Comparison of ENCODE assay signal across 13 cellular contexts in the genomic region with DNA sequence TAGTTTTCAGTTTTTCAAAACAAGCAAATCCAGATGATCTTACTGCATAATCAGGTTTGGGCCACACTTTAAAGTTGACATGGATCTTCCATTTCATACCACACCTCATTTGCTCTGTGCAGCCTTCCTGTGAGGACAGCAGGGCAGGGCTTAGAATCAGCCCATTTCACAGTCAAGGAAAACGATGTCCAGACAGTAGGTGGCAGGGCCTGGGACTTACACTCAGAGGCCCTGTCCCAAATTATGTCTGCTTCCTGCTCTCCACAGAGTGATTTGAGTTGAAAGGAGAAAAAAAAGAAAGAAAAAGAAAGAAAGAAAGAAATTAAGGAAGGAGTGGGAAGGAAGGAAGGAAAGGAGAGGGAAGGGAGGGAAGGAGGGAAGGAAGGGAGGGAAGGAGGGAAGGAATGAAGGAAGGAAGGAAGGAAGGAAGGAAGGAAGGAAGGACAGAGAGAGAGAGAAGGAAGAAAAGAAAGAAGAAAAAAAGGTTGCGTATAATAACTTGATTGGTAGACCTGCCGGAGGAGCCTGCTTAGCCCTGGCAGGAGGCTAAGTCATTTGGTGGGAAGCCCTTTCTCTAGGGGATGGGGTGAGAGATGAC. TPM values are rescaled to one million over a fixed set of nuclear protein-coding genes. Genes with fewer than 3 reads are reported as not detected.
DNase-seq lines count a peak whose midpoint lies in the region; ATAC-seq and TF ChIP-seq lines count a peak whose summit lies in the region.
"Had no signal": no experiment of that assay in that cellular context is flagged by ENCODE, and none has a peak within 500 bp of the region (broad histone marks: within the 10 kb centered on the region; RNA-seq: fewer than 3 reads in every experiment).

No MANE protein-coding gene starts in this region.

- POLR2A ChIA-PET in OCI-LY7 (lab: Charles Lee): no interaction called here

- peaks cover 3% of the 10 kb centered on the region for H3K27me3 Mint-ChIP-seq in activated CD8-positive, alpha-beta memory T cell treated with anti-CD3 and anti-CD28 coated beads, Interleukin-2, amount 10 ng/mL, durations not matched to agents 7 days and 5 days
- H3K27me3 Mint-ChIP-seq in T-helper 17 cell: peaks cover 41% of the 10 kb centered on the region
- H3K27me3 Mint-ChIP-seq in GM23338 (ENCODE audit: insufficient read depth, low read depth, poor library complexity): peaks cover 11% of the 10 kb centered on the region

- no peak overlapping the region for H3K4me3 Mint-ChIP-seq in activated CD8-positive, alpha-beta memory T cell treated with anti-CD3 and anti-CD28 coated beads, Interleukin-2, amount 10 ng/mL, durations not matched to agents 7 days and 5 days
- peak overlapping the region; percentile 3 for H3K4me3 Mint-ChIP-seq in T-helper 17 cell
- H3K4me3 Mint-ChIP-seq in GM23338: no peak overlapping the region
- H3K4me3 Mint-ChIP-seq: CD4-positive, CD25-positive, alpha-beta regulatory T cell; nephron had no signal

- H3K36me3 ChIP-seq in tibial artery (no peaks in the 10 kb centered on the region), OCI-LY7 (ENCODE audit: insufficient read depth, low read length) (no peaks in the 10 kb centered on the region), GM23338 (ENCODE audit: insufficient read depth) (no peaks in the 10 kb centered on the region)
- H3K36me3 ChIP-seq: heart left ventricle, thoracic aorta had no signal

- H3K79me2 ChIP-seq in OCI-LY7 (ENCODE audit: insufficient read depth, low read depth, low read length) (no peaks in the 10 kb centered on the region), GM23338 (replicated peaks; ENCODE audit: insufficient read depth) (no peaks in the 10 kb centered on the region)

- CTCF ChIA-PET in activated CD8-positive, alpha-beta memory T cell treated with anti-CD3 and anti-CD28 coated beads, Interleukin-2, amount 10 ng/mL, durations not matched to agents 7 days and 5 days (lab: Charles Lee): interaction anchor here (1.2 to 7.5 kb wide), 6 partner anchors 8 to 120 kb away, joined by 3 to 94 read pairs (median 6); no protein-coding TSS in a partner anchor
- CTCF ChIA-PET in OCI-LY7 (lab: Charles Lee; ENCODE audit: unreplicated experiment): no interaction called here

- no peak for ATAC-seq in activated CD8-positive, alpha-beta memory T cell treated with anti-CD3 and anti-CD28 coated beads, Interleukin-2, amount 10 ng/mL, durations not matched to agents 7 days and 5 days
- ATAC-seq in T-helper 17 cell (no peak), GM23338 (no peak)

- H3K36me3 Mint-ChIP-seq in activated CD8-positive, alpha-beta memory T cell treated with anti-CD3 and anti-CD28 coated beads, Interleukin-2, amount 10 ng/mL, durations not matched to agents 7 days and 5 days: peaks cover 3% of the 10 kb centered on the region
- H3K36me3 Mint-ChIP-seq in T-helper 17 cell (ENCODE audit: low read depth) (no peaks in the 10 kb centered on the region), GM23338 (ENCODE audit: low read depth) (no peaks in the 10 kb centered on the region; the same call in 2 of the 3 replicates)
- H3K36me3 Mint-ChIP-seq: CD4-positive, CD25-positive, alpha-beta regulatory T cell had no signal

- H4K20me1 ChIP-seq in OCI-LY7 (ENCODE audit: insufficient read depth, low read length) (no peaks in the 10 kb centered on the region), GM23338 (replicated peaks; ENCODE audit: insufficient read depth) (no peaks in the 10 kb centered on the region)

- DNase-seq in activated CD8-positive, alpha-beta memory T cell treated with anti-CD3 and anti-CD28 coated beads, Interleukin-2, amount 50 U/mL, for 48 hours: peak; percentile 45
- no peak for DNase-seq in activated CD8-positive, alpha-beta memory T cell treated with anti-CD3 and anti-CD28 coated beads, Interleukin-2, amount 10 ng/mL, durations not matched to agents 7 days and 5 days
- DNase-seq in T-helper 17 cell (no peak), hepatic stellate cell (ENCODE audit: low spot score) (peak; percentile 42), tibial artery (no peak), OCI-LY7 (ENCODE audit: low spot score) (no peak), GM23338 (ENCODE audit: low spot score) (no peak), NCI-H82 (lab: John Stamatoyannopoulos, UW) (no peak)

- H3K9me2 ChIP-seq in OCI-LY7 (ENCODE audit: insufficient read depth, low read length): no peaks in the 10 kb centered on the region
- H3K9me2 ChIP-seq in GM23338 (ENCODE audit: insufficient read depth): 0 out of 2 replicates have a peak, but pooled peaks cover 4% of the 10 kb centered on the region

- H3K27ac ChIP-seq in tibial artery (peak overlapping the region; percentile 14 to 63), OCI-LY7 (ENCODE audit: low read depth, low read length, poor library complexity, severe bottlenecking) (no peak overlapping the region), GM23338 (ENCODE audit: low read depth) (no peak overlapping the region)
- H3K27ac ChIP-seq: psoas muscle had no signal

- H3K9me3 Mint-ChIP-seq in activated CD8-positive, alpha-beta memory T cell treated with anti-CD3 and anti-CD28 coated beads, Interleukin-2, amount 10 ng/mL, durations not matched to agents 7 days and 5 days (ENCODE audit: low read depth): no peaks in the 10 kb centered on the region
- no peaks in the 10 kb centered on the region; the same call in 2 of the 3 replicates for H3K9me3 Mint-ChIP-seq in GM23338

- TF ChIP-seq CTCF in tibial artery (IDR thresholded peaks at IDR 0.05): no peak
- TF ChIP-seq CTCF in OCI-LY7 (conservative IDR thresholded peaks at IDR 0.05; ENCODE audit: low read length): no peak
- no peak for TF ChIP-seq CTCF in GM23338 (conservative IDR thresholded peaks at IDR 0.05; ENCODE audit: low read depth in 2 of 2)

- peaks cover 37% of the 10 kb centered on the region for H3K4me1 Mint-ChIP-seq in activated CD8-positive, alpha-beta memory T cell treated with anti-CD3 and anti-CD28 coated beads, Interleukin-2, amount 10 ng/mL, durations not matched to agents 7 days and 5 days
- H3K4me1 Mint-ChIP-seq in T-helper 17 cell (peaks cover 14% of the 10 kb centered on the region), GM23338 (peaks cover 25% of the 10 kb centered on the region; the same call in 2 of the 3 replicates)
- H3K4me1 Mint-ChIP-seq: nephron had no signal

- BruUV-seq in OCI-LY7 (replicated peaks; lab: Mats Ljungman, UMichigan): no TSS peak

- H2AFZ ChIP-seq in OCI-LY7 (ENCODE audit: low read length): no peak overlapping the region
- no peak overlapping the region for H2AFZ ChIP-seq in GM23338

- no peaks in the 10 kb centered on the region for H3K9me3 ChIP-seq in T-helper 17 cell (ENCODE audit: control insufficient read depth, low read length, poor library complexity, severe bottlenecking)
- H3K9me3 ChIP-seq in tibial artery: no peaks in the 10 kb centered on the region
- H3K9me3 ChIP-seq in OCI-LY7 (ENCODE audit: low read length): no peaks in the 10 kb centered on the region
- H3K9me3 ChIP-seq: heart left ventricle, psoas muscle, thoracic aorta had no signal

- H3K27ac Mint-ChIP-seq in activated CD8-positive, alpha-beta memory T cell treated with anti-CD3 and anti-CD28 coated beads, Interleukin-2, amount 10 ng/mL, durations not matched to agents 7 days and 5 days: no peak overlapping the region
- H3K27ac Mint-ChIP-seq in T-helper 17 cell (no peak overlapping the region), GM23338 (no peak overlapping the region)
- H3K27ac Mint-ChIP-seq: nephron had no signal

- intact Hi-C loops in tibial artery (cut with DNase I; ENCODE audit: low total_unique reads): no loop called here
- intact Hi-C loops in OCI-LY7 (cut with micrococcal nuclease; ENCODE audit: unreplicated experiment): loop anchor here (2.0 kb wide), 1 partner anchor 284 kb away; no protein-coding TSS in a partner anchor

- H3K4me2 ChIP-seq in OCI-LY7 (ENCODE audit: low read length) (no peak overlapping the region), GM23338 (no peak overlapping the region)

- H3K4me1 ChIP-seq in tibial artery (peaks cover 0 to 46% (median 21%) of the 10 kb centered on the region in 4 donors), OCI-LY7 (ENCODE audit: insufficient read depth, low read length, poor library complexity, severe bottlenecking) (no peaks in the 10 kb centered on the region), GM23338 (ENCODE audit: insufficient read depth) (peaks cover 2% of the 10 kb centered on the region)
- H3K4me1 ChIP-seq: psoas muscle had no signal

- no peak overlapping the region for H3K4me3 ChIP-seq in tibial artery
- no peak overlapping the region for H3K4me3 ChIP-seq in OCI-LY7 (ENCODE audit: low read depth, low read length, poor library complexity, severe bottlenecking)
- no peak overlapping the region for H3K4me3 ChIP-seq in GM23338

- H3F3A ChIP-seq in GM23338 (replicated peaks; ENCODE audit: low read depth): no peaks in the 10 kb centered on the region

- H3K27me3 ChIP-seq in tibial artery (no peaks in the 10 kb centered on the region), GM23338 (ENCODE audit: insufficient read depth) (no peaks in the 10 kb centered on the region)
- H3K27me3 ChIP-seq: heart left ventricle had no signal

RNA-seq across cellular contexts. Expression of a gene that starts 23.6 kb away (rescaled TPM):
- 1 to 10 TPM in 1 of 2 experiments, under 1 TPM in 1; 0.35 to 1.5 TPM for total RNA-seq in activated CD8-positive, alpha-beta memory T cell treated with anti-CD3 and anti-CD28 coated beads, Interleukin-2, amount 10 ng/mL, durations not matched to agents 7 days and 5 days
- total RNA-seq in T-helper 17 cell (not detected), OCI-LY7 (2022) (1.3 and 1.8 TPM in 2 replicates)
- 1.5 and 1.8 TPM in 2 replicates for total RNA-seq in OCI-LY7 (2014; rRNA removed; shearing (Covaris generic))
- 31.1 and 33.8 TPM in 2 replicates for total RNA-seq in GM23338 (2014; rRNA removed; shearing (Covaris generic))
- polyA plus RNA-seq in GM23338 (2016; fragmentation: Nextera tagmentation; extraction: Ambion mirVana): 9.0 and 11.7 TPM in 2 replicates
- total RNA-seq: CD4-positive, CD25-positive, alpha-beta regulatory T cell had no signal
- polyA plus RNA-seq: CD4-positive, CD25-positive, alpha-beta regulatory T cell had no signal

RNA-seq across cellular contexts. Expression of a gene that starts 54.0 kb away (rescaled TPM):
- total RNA-seq in activated CD8-positive, alpha-beta memory T cell treated with anti-CD3 and anti-CD28 coated beads, Interleukin-2, amount 10 ng/mL, durations not matched to agents 7 days and 5 days: 10 to 100 TPM; 11.0 to 13.3 TPM
- total RNA-seq in T-helper 17 cell (10 to 100 TPM in 1 of 2 donors, 1 to 10 TPM in 1; 7.6 to 10.2 TPM), OCI-LY7 (2022) (10.1 and 12.2 TPM in 2 replicates)
- total RNA-seq in OCI-LY7 (2014; rRNA removed; shearing (Covaris generic)): 3.0 and 3.8 TPM in 2 replicates
- 25.2 and 26.5 TPM in 2 replicates for total RNA-seq in GM23338 (2014; rRNA removed; shearing (Covaris generic))
- polyA plus RNA-seq in GM23338 (2016; fragmentation: Nextera tagmentation; extraction: Ambion mirVana): 5.2 and 6.2 TPM in 2 replicates

Comparison
In these comparisons a context has a peak if more than half of its experiments do, and no peak if none do; other contexts are left out.
1. DNase-seq: peak in activated CD8-positive, alpha-beta memory T cell treated with anti-CD3 and anti-CD28 coated beads, Interleukin-2, amount 50 U/mL, for 48 hours (single experiment) and hepatic stellate cell (single experiment); none in activated CD8-positive, alpha-beta memory T cell treated with anti-CD3 and anti-CD28 coated beads, Interleukin-2, amount 10 ng/mL, durations not matched to agents 7 days and 5 days (single experiment), T-helper 17 cell (0 of 3), tibial artery (0 of 2), OCI-LY7 (single experiment), GM23338 (single experiment) and NCI-H82 (single experiment).
2. H3K27ac ChIP-seq: peak in tibial artery (2 of 2); none in OCI-LY7 (single experiment) and GM23338 (single experiment).
3. RNA of a gene that starts 23.6 kb away (total RNA-seq): 31.1 to 33.8 TPM in GM23338; 1.3 to 1.8 TPM in OCI-LY7, 0.35 to 1.5 TPM in activated CD8-positive, alpha-beta memory T cell treated with anti-CD3 and anti-CD28 coated beads, Interleukin-2, amount 10 ng/mL, durations not matched to agents 7 days and 5 days and not detected in T-helper 17 cell; every median in the first group is over 10 times any median in the second.